Comparison of ENCODE assay signal across 8 cellular contexts in the genomic region with DNA sequence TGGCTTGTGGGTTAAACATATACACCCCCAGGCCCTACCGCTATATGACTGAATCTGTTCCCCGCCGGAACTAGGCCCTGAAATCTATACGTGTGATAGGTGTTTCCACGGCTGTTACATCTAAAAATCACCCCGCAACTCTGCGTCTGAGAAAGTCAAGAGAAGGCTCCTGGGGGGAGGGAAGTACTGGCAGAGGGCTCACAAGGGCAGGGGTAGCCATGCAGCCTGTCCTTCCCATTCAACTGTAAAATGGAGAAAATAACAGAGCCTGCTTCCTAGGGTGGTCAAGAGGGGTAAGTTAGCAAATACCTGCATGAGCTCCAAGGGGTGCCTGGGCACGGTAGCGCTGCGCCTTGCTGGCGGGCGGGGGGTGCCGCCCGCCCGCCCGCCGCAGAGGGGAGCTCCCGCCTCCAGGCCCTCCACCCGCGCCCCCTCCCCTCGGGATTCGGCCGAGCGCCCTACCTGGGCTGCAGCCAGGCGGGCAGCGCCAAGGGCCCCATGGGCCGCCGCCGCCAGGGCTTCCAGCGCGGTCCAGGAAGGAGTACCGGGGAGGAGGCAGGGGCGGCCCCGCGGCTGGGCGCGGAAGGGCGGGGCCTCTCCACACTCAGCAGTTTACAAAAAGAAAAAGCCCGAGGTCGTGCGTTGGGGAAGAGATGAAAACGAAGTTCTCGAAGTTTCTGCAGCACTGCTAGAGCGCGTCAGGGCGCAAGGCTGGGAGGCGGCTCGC.
DNase-seq lines count a peak whose midpoint lies in the region; ATAC-seq and TF ChIP-seq lines count a peak whose summit lies in the region.

A gene with protein sequence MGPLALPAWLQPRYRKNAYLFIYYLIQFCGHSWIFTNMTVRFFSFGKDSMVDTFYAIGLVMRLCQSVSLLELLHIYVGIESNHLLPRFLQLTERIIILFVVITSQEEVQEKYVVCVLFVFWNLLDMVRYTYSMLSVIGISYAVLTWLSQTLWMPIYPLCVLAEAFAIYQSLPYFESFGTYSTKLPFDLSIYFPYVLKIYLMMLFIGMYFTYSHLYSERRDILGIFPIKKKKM (minus strand): TSS at position 550 of the 727 bp plus-strand sequence. CDS start 50 bp downstream, at position 500.

- H3K27me3 ChIP-seq in muscle layer of colon (ENCODE audit: control insufficient read depth in 1 of 2, insufficient read depth in 2 of 2, low read length in 2 of 2): no peaks in the 10 kb centered on the region

- no peaks in the 10 kb centered on the region for H3K36me3 ChIP-seq in muscle layer of colon (ENCODE audit: insufficient read depth, low read length)

- no peak for TF ChIP-seq POLR2A in erythroblast (IDR thresholded peaks at IDR 0.05; ENCODE audit: low read length)

- ATAC-seq in GM21528 (IDR thresholded peaks at IDR 0.05; ENCODE audit: low FRiP score, unreplicated experiment): peak; percentile 87

- H3K9me3 ChIP-seq in muscle layer of colon (ENCODE audit: low read length): no peaks in the 10 kb centered on the region

- peak within 1 kb of the TSS; percentile 44 to 81 for H3K4me3 ChIP-seq in muscle layer of colon (ENCODE audit: low read depth in 1 of 2, low read length in 2 of 2)

- peak within 1 kb of the TSS; percentile 93 for H3K27ac ChIP-seq in muscle layer of colon (ENCODE audit: low read depth, low read length)

- H3K9ac ChIP-seq in muscle layer of colon (ENCODE audit: low read length): peak within 1 kb of the TSS; percentile 55

- DNase-seq in GDM1 (lab: John Stamatoyannopoulos, UW) (peak; percentile 69), Kasumi-1 (lab: John Stamatoyannopoulos, UW) (peak; percentile 22 to 28), erythroblast (lab: John Stamatoyannopoulos, UW) (peak; percentile 61 to 63), NCI-H2196 (lab: John Stamatoyannopoulos, UW; ENCODE audit: unreplicated experiment) (no peak)
- peak; percentile 8 for DNase-seq in activated CD8-positive, alpha-beta memory T cell treated with anti-CD3 and anti-CD28 coated beads, Interleukin-2, amount 50 U/mL, for 24 hours (ENCODE audit: extremely low read depth)
- peak; percentile 37 to 43 for DNase-seq in stimulated activated CD8-positive, alpha-beta memory T cell treated with anti-CD3 and anti-CD28 coated beads, Interleukin-7, amount 100 ng/mL, for 48 hours (ENCODE audit: extremely low read depth in 1 of 2, low read depth in 1 of 2)

- H3K4me1 ChIP-seq in muscle layer of colon (ENCODE audit: insufficient read depth, low read length): peaks cover 20% of the 10 kb centered on the region
